21 cellular contexts compared by ENCODE assay signal in genomic region chr22:47548953-47549740, GRCh38.
A peak's percentile ranks its signal among the peaks of the same experiment; 100 is the strongest.
DNase-seq lines count a peak whose midpoint lies in the region; ATAC-seq and TF ChIP-seq lines count a peak whose summit lies in the region.
"Had no signal": no experiment of that assay in that cellular context is flagged by ENCODE, and none has a peak within 500 bp of the region (broad histone marks: within the 10 kb centered on the region; RNA-seq: fewer than 3 reads in every experiment).

No MANE protein-coding gene starts in this region.

- H2BK5ac ChIP-seq in mesendoderm (ENCODE audit: low read length), result no peak overlapping the region

- no peak overlapping the region for H4K5ac ChIP-seq in mesendoderm (ENCODE audit: low read length)

- no peak overlapping the region for H4K8ac ChIP-seq in mesendoderm (ENCODE audit: low read depth, low read length)

- H3K4me3 ChIP-seq in HEK293 (ENCODE audit: low read depth, low read length) (no peak overlapping the region), esophagus muscularis mucosa (no peak overlapping the region), osteoblast (ENCODE audit: insufficient read depth, low read length) (no peak overlapping the region), mesendoderm (ENCODE audit: low read length) (no peak overlapping the region)
- H3K4me3 ChIP-seq: A549; BLaER1 treated with 17β-estradiol and CSF1 and Interleukin-3, amounts not matched to agents 10 nM and 100 nM had no signal

- no peak overlapping the region for H2BK15ac ChIP-seq in mesendoderm (replicated peaks; ENCODE audit: low read depth)

- peak; percentile 4 for DNase-seq in activated CD8-positive, alpha-beta memory T cell treated with anti-CD3 and anti-CD28 coated beads, Interleukin-2, amount 50 U/mL, for 48 hours
- DNase-seq in esophagus muscularis mucosa (ENCODE audit: extremely low spot score) (peak; percentile 86), osteoblast (ENCODE audit: insufficient read length, low spot score, missing footprints) (peak; percentile 44), NCI-H2107 (lab: John Stamatoyannopoulos, UW) (no peak), mesendoderm (no peak)
- DNase-seq: AML-193; CD4-positive, alpha-beta T cell; HCEC 1CT; KG1; MM.1S; NCI-H2029; NCI-H446 treated with DMSO at 0.1 percent for 48 hours; NCI-H526; NCI-H82; NK-92 treated with Interleukin-12 subunit alpha and Interleukin-12 subunit beta, amount 100 ng/mL, for 24 hours; PC-3; SK-N-SH had no signal

- TF ChIP-seq EP300 in esophagus muscularis mucosa (IDR thresholded peaks at IDR 0.05), result no peak

- 78% methylated on average over 8 of the region's 12 CpGs for WGBS in esophagus muscularis mucosa
- no CpG with 5 or more reads among the region's 12 CpGs for WGBS in mesendoderm (ENCODE audit: extremely low coverage, insufficient coverage, low lambda C conversion rate)

- H3K27me3 ChIP-seq in esophagus muscularis mucosa, result peaks cover 0 to 39% (median 0%) of the 10 kb centered on the region in 4 donors
- H3K27me3 ChIP-seq in osteoblast (ENCODE audit: insufficient read depth, low read length), result no peaks in the 10 kb centered on the region
- no peaks in the 10 kb centered on the region for H3K27me3 ChIP-seq in mesendoderm (ENCODE audit: insufficient read depth, low read length, poor library complexity)
- H3K27me3 ChIP-seq: BLaER1 treated with 17β-estradiol and CSF1 and Interleukin-3, amounts not matched to agents 10 nM and 100 nM had no signal

- H2BK120ac ChIP-seq in mesendoderm (ENCODE audit: low read depth, low read length), result no peak overlapping the region

- H4K20me1 ChIP-seq in osteoblast (ENCODE audit: insufficient read depth, low read length), result no peaks in the 10 kb centered on the region
- H4K20me1 ChIP-seq: BLaER1 treated with 17β-estradiol and CSF1 and Interleukin-3, amounts not matched to agents 10 nM and 100 nM had no signal

- H3K56ac ChIP-seq in mesendoderm (ENCODE audit: low read length), result no peak overlapping the region

- H3K9ac ChIP-seq in mesendoderm (ENCODE audit: low read length), result no peak overlapping the region
- H3K9ac ChIP-seq: BLaER1 treated with 17β-estradiol and CSF1 and Interleukin-3, amounts not matched to agents 10 nM and 100 nM; SK-N-SH had no signal

- H3K79me1 ChIP-seq in mesendoderm (ENCODE audit: low read length), result no peaks in the 10 kb centered on the region

- intact Hi-C loops in esophagus muscularis mucosa (cut with DNase I), result no loop called here

- no peaks in the 10 kb centered on the region for H3K79me2 ChIP-seq in osteoblast (ENCODE audit: insufficient read depth, low read length)
- H3K79me2 ChIP-seq in mesendoderm (ENCODE audit: control insufficient read depth, insufficient read depth, low read length), result no peaks in the 10 kb centered on the region

- H3K4me1 ChIP-seq in HEK293 (ENCODE audit: control insufficient read depth, insufficient read depth, low read length), result no peaks in the 10 kb centered on the region
- no peaks in the 10 kb centered on the region for H3K4me1 ChIP-seq in esophagus muscularis mucosa
- no peaks in the 10 kb centered on the region for H3K4me1 ChIP-seq in osteoblast (ENCODE audit: insufficient read depth, low read length)
- H3K4me1 ChIP-seq in mesendoderm (ENCODE audit: control insufficient read depth, low read depth, low read length), result no peaks in the 10 kb centered on the region
- H3K4me1 ChIP-seq: A549 had no signal

- TF ChIP-seq CTCF in HEK293 (tag by site-specific recombination; IDR thresholded peaks at IDR 0.05), result no peak
- no peak for TF ChIP-seq CTCF in esophagus muscularis mucosa (IDR thresholded peaks at IDR 0.05)
- no peak for TF ChIP-seq CTCF in osteoblast (IDR thresholded peaks at IDR 0.05; ENCODE audit: extremely low read depth, low read depth, low read length)

- H3K9me3 ChIP-seq in HEK293 (ENCODE audit: control insufficient read depth, insufficient read depth, low read depth, low read length) (no peaks in the 10 kb centered on the region), esophagus muscularis mucosa (peaks cover 0 to 13% (median 0%) of the 10 kb centered on the region in 4 donors), osteoblast (ENCODE audit: low read depth, low read length) (peaks cover 4% of the 10 kb centered on the region)
- H3K9me3 ChIP-seq: A549, SK-N-SH had no signal

- no peak for ATAC-seq in GM21515 (IDR thresholded peaks at IDR 0.05; ENCODE audit: unreplicated experiment)
- ATAC-seq: A549, PC-3 had no signal

- TF ChIP-seq POLR2A in esophagus muscularis mucosa (IDR thresholded peaks at IDR 0.05; ENCODE audit: low read depth), result no peak

- H3K36me3 ChIP-seq in HEK293 (ENCODE audit: control insufficient read depth in 2 of 2, insufficient read depth in 1 of 2, low read length in 2 of 2), result no peaks in the 10 kb centered on the region
- H3K36me3 ChIP-seq in esophagus muscularis mucosa, result no peaks in the 10 kb centered on the region
- H3K36me3 ChIP-seq in osteoblast (ENCODE audit: insufficient read depth, low read length), result no peaks in the 10 kb centered on the region
- no peaks in the 10 kb centered on the region for H3K36me3 ChIP-seq in mesendoderm (ENCODE audit: control insufficient read depth, insufficient read depth, low read length)
- H3K36me3 ChIP-seq: BLaER1 treated with 17β-estradiol and CSF1 and Interleukin-3, amounts not matched to agents 10 nM and 100 nM had no signal

- H3K27ac ChIP-seq in HEK293 (ENCODE audit: extremely low read depth, low read depth, low read length), result no peak overlapping the region
- H3K27ac ChIP-seq in esophagus muscularis mucosa (replicated peaks in 1 of 4), result no peak overlapping the region
- H3K27ac ChIP-seq in osteoblast (ENCODE audit: low read depth, low read length), result no peak overlapping the region
- H3K27ac ChIP-seq in mesendoderm (ENCODE audit: low read depth, low read length), result no peak overlapping the region
- H3K27ac ChIP-seq: A549; BLaER1 treated with 17β-estradiol and CSF1 and Interleukin-3, amounts not matched to agents 10 nM and 100 nM had no signal

- H3K23ac ChIP-seq in mesendoderm (ENCODE audit: low read length), result no peak overlapping the region

- H3K18ac ChIP-seq in mesendoderm (ENCODE audit: low read length), result no peak overlapping the region

- H3K4me2 ChIP-seq in osteoblast (ENCODE audit: insufficient read depth, low read length) (no peak overlapping the region), mesendoderm (ENCODE audit: low read length) (no peak overlapping the region)
- H3K4me2 ChIP-seq: A549; BLaER1 treated with 17β-estradiol and CSF1 and Interleukin-3, amounts not matched to agents 10 nM and 100 nM; SK-N-SH had no signal

- H3K4ac ChIP-seq in mesendoderm (ENCODE audit: low read depth, low read length), result no peak overlapping the region

- no peak overlapping the region for H2AK5ac ChIP-seq in mesendoderm (ENCODE audit: low read length)

- CTCF ChIA-PET in HEK293 (lab: Yijun Ruan, JAX), result no interaction called here

- H2AFZ ChIP-seq in osteoblast (ENCODE audit: low read length), result no peak overlapping the region

- POLR2A ChIA-PET in HEK293 (lab: Yijun Ruan, JAX), result no interaction called here

TF ChIP-seq in HEK293, 187 proteins besides CTCF, POLR2A, EP300 and RAD21:
- no peak for TF ChIP-seq ZNF132 (tag by site-specific recombination; IDR thresholded peaks at IDR 0.05; ENCODE audit: borderline replicate concordance)
- no peak for TF ChIP-seq ZNF664 (tag by site-specific recombination; IDR thresholded peaks at IDR 0.05)
- peak; percentile 97 for TF ChIP-seq GLIS1 (tag by site-specific recombination; IDR thresholded peaks at IDR 0.05)
- TF ChIP-seq ZNF146 (tag by site-specific recombination; IDR thresholded peaks at IDR 0.05), result no peak

Comparison
In these comparisons a context has a peak if more than half of its experiments do, and no peak if none do; other contexts are left out.
1. DNase-seq: peak in activated CD8-positive, alpha-beta memory T cell treated with anti-CD3 and anti-CD28 coated beads, Interleukin-2, amount 50 U/mL, for 48 hours (single experiment), esophagus muscularis mucosa (single experiment) and osteoblast (single experiment); none in NCI-H2107 (single experiment) and mesendoderm (single experiment).